13 cellular contexts compared by ENCODE assay signal in genomic region chr9:135478191-135478590, GRCh38. TPM values are rescaled to one million over a fixed set of nuclear protein-coding genes. Genes with fewer than 3 reads are reported as not detected.
DNase-seq lines count a peak whose midpoint lies in the region; ATAC-seq and TF ChIP-seq lines count a peak whose summit lies in the region.
"Had no signal": no experiment of that assay in that cellular context is flagged by ENCODE, and none has a peak within 500 bp of the region (broad histone marks: within the 10 kb centered on the region; RNA-seq: fewer than 3 reads in every experiment).

No MANE protein-coding gene starts in this region.

- H3K27me3 Mint-ChIP-seq in Calu3 (ENCODE audit: unreplicated experiment), result no peaks in the 10 kb centered on the region
- peaks cover 6% of the 10 kb centered on the region for H3K27me3 Mint-ChIP-seq in activated T-helper 17 cell treated with anti-CD3 and anti-CD28 coated beads, Interleukin-2, amount 50 U/mL, for 72 hours

- intact Hi-C loops in Calu3 (cut with micrococcal nuclease; ENCODE audit: unreplicated experiment), result no loop called here

- no peak overlapping the region for H3K4me3 ChIP-seq in AG04450 (ENCODE audit: low read depth, low read length)

- POLR2A ChIA-PET in AG04450 (lab: Yijun Ruan, JAX), result interaction anchor here (1.2 kb wide), 1 partner anchor 617 kb away, joined by 4 read pairs; no protein-coding TSS in a partner anchor

- BruUV-seq in Calu3 (replicated peaks; lab: Mats Ljungman, UMichigan), result TSS peak; percentile 57

- no peak overlapping the region for H3K27ac Mint-ChIP-seq in Calu3 (ENCODE audit: unreplicated experiment)
- H3K27ac Mint-ChIP-seq in activated T-helper 17 cell treated with anti-CD3 and anti-CD28 coated beads, Interleukin-2, amount 50 U/mL, for 72 hours, result no peak overlapping the region

- CTCF ChIA-PET in AG04450 (lab: Charles Lee), result interaction anchor here (1.1 kb wide), 1 partner anchor 15 kb away, joined by 3 read pairs; no protein-coding TSS in a partner anchor
- CTCF ChIA-PET in Calu3 (lab: Charles Lee), result no interaction called here

- H3K27ac ChIP-seq in AG04450 (ENCODE audit: low read depth, low read length), result peak overlapping the region; percentile 31
- H3K27ac ChIP-seq: SJSA1 had no signal

- H3K27me3 ChIP-seq in AG04450 (ENCODE audit: control insufficient read depth, insufficient read depth, low read length), result peaks cover 2% of the 10 kb centered on the region
- H3K27me3 ChIP-seq: sigmoid colon, SJSA1 had no signal

- TF ChIP-seq CTCF in AG04450 (IDR thresholded peaks at IDR 0.05; ENCODE audit: low read depth, low read length), result no peak
- no peak for TF ChIP-seq CTCF in Calu3 (IDR thresholded peaks at IDR 0.05; ENCODE audit: unreplicated experiment)

- H3K36me3 Mint-ChIP-seq in Calu3 (ENCODE audit: insufficient read depth, unreplicated experiment), result peaks cover 25% of the 10 kb centered on the region
- peaks cover 4% of the 10 kb centered on the region for H3K36me3 Mint-ChIP-seq in activated T-helper 17 cell treated with anti-CD3 and anti-CD28 coated beads, Interleukin-2, amount 50 U/mL, for 72 hours (ENCODE audit: low read depth)

- H3K9me3 ChIP-seq in AG04450 (ENCODE audit: control insufficient read depth, insufficient read depth, low read length), result no peaks in the 10 kb centered on the region
- H3K9me3 ChIP-seq: sigmoid colon, SJSA1 had no signal

- DNase-seq in AG04450 (ENCODE audit: low read depth, low spot score) (no peak), Calu3 (no peak), medulla oblongata (ENCODE audit: extremely low spot score) (peak; percentile 6), DMS 273 treated with DMSO at 0.1 percent for 48 hours (lab: John Stamatoyannopoulos, UW) (no peak), OCI-M1 (lab: John Stamatoyannopoulos, UW) (no peak), H4 (ENCODE audit: low spot score) (no peak), GF-D8 (lab: John Stamatoyannopoulos, UW) (no peak)
- DNase-seq: activated CD4-positive, alpha-beta T cell treated with anti-CD3 and anti-CD28 coated beads for 4 hours had no signal

- H3K4me3 Mint-ChIP-seq in Calu3 (ENCODE audit: low read depth, unreplicated experiment), result peak overlapping the region; percentile 84
- peak overlapping the region; percentile 80 for H3K4me3 Mint-ChIP-seq in activated T-helper 17 cell treated with anti-CD3 and anti-CD28 coated beads, Interleukin-2, amount 50 U/mL, for 72 hours

- H3K4me1 Mint-ChIP-seq in Calu3 (ENCODE audit: low read depth, unreplicated experiment), result no peaks in the 10 kb centered on the region
- no peaks in the 10 kb centered on the region for H3K4me1 Mint-ChIP-seq in activated T-helper 17 cell treated with anti-CD3 and anti-CD28 coated beads, Interleukin-2, amount 50 U/mL, for 72 hours

- no peak for ATAC-seq in activated T-helper 17 cell treated with anti-CD3 and anti-CD28 coated beads, Interleukin-2, amount 50 U/mL, for 72 hours (replicated peaks)

- H3K9me3 Mint-ChIP-seq in Calu3 (ENCODE audit: low read depth, unreplicated experiment), result no peaks in the 10 kb centered on the region
- H3K9me3 Mint-ChIP-seq in activated T-helper 17 cell treated with anti-CD3 and anti-CD28 coated beads, Interleukin-2, amount 50 U/mL, for 72 hours, result no peaks in the 10 kb centered on the region

RNA-seq across cellular contexts. Expression of gene PPP1R26, which starts 1.4 kb away (rescaled TPM):
- 3.2 and 3.3 TPM in 2 replicates for polyA plus RNA-seq in AG04450 (2011; rRNA removed)
- 3.6 and 4.1 TPM in 2 replicates for polyA minus RNA-seq in AG04450 (2011; rRNA and poly(A)+ RNA removed)
- total RNA-seq in Calu3 (2022), result 32.1 and 35.1 TPM in 2 replicates
- 1 to 10 TPM; 2.5 to 3.4 TPM for total RNA-seq in activated T-helper 17 cell treated with anti-CD3 and anti-CD28 coated beads, Interleukin-2, amount 50 U/mL, for 72 hours
- 9.2 and 10.3 TPM in 2 replicates for total RNA-seq in H4 (2014; rRNA removed; shearing (Covaris generic))

RNA-seq across cellular contexts. Expression of gene MRPS2, which starts 22.3 kb away (rescaled TPM):
- polyA plus RNA-seq in AG04450 (2011; rRNA removed), result 39.9 and 53.4 TPM in 2 replicates
- polyA minus RNA-seq in AG04450 (2011; rRNA and poly(A)+ RNA removed), result 53.3 and 66.9 TPM in 2 replicates
- 31.9 and 37.7 TPM in 2 replicates for total RNA-seq in Calu3 (2022)
- 10 to 100 TPM; 29.9 to 48.6 TPM for total RNA-seq in activated T-helper 17 cell treated with anti-CD3 and anti-CD28 coated beads, Interleukin-2, amount 50 U/mL, for 72 hours
- 30.3 and 34.6 TPM in 2 replicates for total RNA-seq in H4 (2014; rRNA removed; shearing (Covaris generic))

RNA-seq across cellular contexts. Expression of gene LCN1, which starts 43.0 kb away (rescaled TPM):
- not detected in 2 replicates for polyA plus RNA-seq in AG04450 (2011; rRNA removed)
- not detected in 2 replicates for polyA minus RNA-seq in AG04450 (2011; rRNA and poly(A)+ RNA removed)
- not detected in 2 replicates for total RNA-seq in Calu3 (2022)
- not detected for total RNA-seq in activated T-helper 17 cell treated with anti-CD3 and anti-CD28 coated beads, Interleukin-2, amount 50 U/mL, for 72 hours
- not detected in 2 replicates for total RNA-seq in H4 (2014; rRNA removed; shearing (Covaris generic))
- total RNA-seq: fibroblast of villous mesenchyme, sigmoid colon, SJSA1 had no signal
- polyA plus RNA-seq: adipose tissue had no signal
